In genomic region chr17:9232155-9232475, GRCh38 we compare ENCODE assay signal across 24 cellular contexts.
"Had no signal": no experiment of that assay in that cellular context is flagged by ENCODE, and none has a peak within 500 bp of the region (broad histone marks: within the 10 kb centered on the region; RNA-seq: fewer than 3 reads in every experiment).

No MANE protein-coding gene starts in this region.

- DNase-seq: dorsolateral prefrontal cortex; effector CD4-positive, alpha-beta T cell; endodermal cell; head of caudate nucleus; left ventricle myocardium superior; lower lobe of right lung; stimulated activated CD4-positive, alpha-beta T cell treated with anti-CD3 and anti-CD28 coated beads, Interleukin-2, amount 100 ng/mL, for 24 hours; stimulated activated CD4-positive, alpha-beta T cell treated with anti-CD3 and anti-CD28 coated beads, Interleukin-4, amount 100 ng/mL, for 4 hours; stimulated activated naive CD8-positive, alpha-beta T cell treated with anti-CD3 and anti-CD28 coated beads, Interleukin-15, Interleukin-2, amounts not matched to agents 100 U/mL and 50 U/mL, for 24 hours had no signal

- H3K9me3 Mint-ChIP-seq: endodermal cell; natural killer cell treated with Interleukin-12 subunit alpha and Interleukin-12 subunit beta and Interleukin-15 and Interleukin-18, amount 100 ng/mL, for 72 hours; neural crest cell; stimulated activated memory B cell treated with anti-CD40 and anti-IgM and Interleukin-4, amounts not matched to agents 10 μg/mL and 1 μg/mL and 100 μg/mL, for 72 hours had no signal

- ATAC-seq: esophagus mucosa; left ventricle myocardium superior; lower lobe of right lung; stimulated activated memory B cell treated with anti-CD40 and anti-IgM and Interleukin-4, amounts not matched to agents 10 μg/mL and 1 μg/mL and 100 μg/mL, for 72 hours; stimulated activated naive CD8-positive, alpha-beta T cell treated with anti-CD3 and anti-CD28 coated beads, Interleukin-15, Interleukin-2, amounts not matched to agents 100 U/mL and 50 U/mL, for 24 hours had no signal

- H3K4me1 Mint-ChIP-seq: endodermal cell; stimulated activated memory B cell treated with anti-CD40 and anti-IgM and Interleukin-4, amounts not matched to agents 10 μg/mL and 1 μg/mL and 100 μg/mL, for 72 hours had no signal

- H3K27me3 Mint-ChIP-seq: natural killer cell treated with Interleukin-12 subunit alpha and Interleukin-12 subunit beta and Interleukin-15 and Interleukin-18, amount 100 ng/mL, for 72 hours had no signal

- H3K4me1 ChIP-seq: lower lobe of right lung, prostate gland, upper lobe of left lung had no signal

- H3K9me3 ChIP-seq: lower lobe of right lung, prostate gland, right atrium auricular region, thoracic aorta, upper lobe of left lung had no signal

- H3K27ac ChIP-seq: dorsolateral prefrontal cortex, epithelial cell of prostate, lower lobe of right lung, prostate gland, right atrium auricular region, tibial nerve, upper lobe of left lung had no signal

- H3K27ac Mint-ChIP-seq: endodermal cell; natural killer cell treated with Interleukin-12 subunit alpha and Interleukin-12 subunit beta and Interleukin-15 and Interleukin-18, amount 100 ng/mL, for 72 hours; stimulated activated memory B cell treated with anti-CD40 and anti-IgM and Interleukin-4, amounts not matched to agents 10 μg/mL and 1 μg/mL and 100 μg/mL, for 72 hours had no signal

- H3K4me3 Mint-ChIP-seq: endodermal cell; natural killer cell treated with Interleukin-12 subunit alpha and Interleukin-12 subunit beta and Interleukin-15 and Interleukin-18, amount 100 ng/mL, for 72 hours; neural crest cell; stimulated activated memory B cell treated with anti-CD40 and anti-IgM and Interleukin-4, amounts not matched to agents 10 μg/mL and 1 μg/mL and 100 μg/mL, for 72 hours had no signal

- H3K4me2 ChIP-seq: smooth muscle cell had no signal

- H3K27me3 ChIP-seq: right atrium auricular region, tibial nerve had no signal

- FAIRE-seq: colon, frontal cortex, keratinocyte, urothelium cell line had no signal

- H3K36me3 ChIP-seq: lower lobe of right lung, prostate gland, right atrium auricular region, thoracic aorta, upper lobe of left lung had no signal

- H3K36me3 Mint-ChIP-seq: natural killer cell treated with Interleukin-12 subunit alpha and Interleukin-12 subunit beta and Interleukin-15 and Interleukin-18, amount 100 ng/mL, for 72 hours; stimulated activated memory B cell treated with anti-CD40 and anti-IgM and Interleukin-4, amounts not matched to agents 10 μg/mL and 1 μg/mL and 100 μg/mL, for 72 hours had no signal

- H3K4me3 ChIP-seq: dorsolateral prefrontal cortex, lower lobe of right lung, prostate gland, right atrium auricular region, smooth muscle cell, thoracic aorta, tibial nerve, upper lobe of left lung had no signal
